10 cellular contexts compared by ENCODE assay signal in genomic region chr20:48025061-48025515, GRCh38.
DNase-seq lines count a peak whose midpoint lies in the region; ATAC-seq, FAIRE-seq and TF ChIP-seq lines count a peak whose summit lies in the region.
"Had no signal": no experiment of that assay in that cellular context is flagged by ENCODE, and none has a peak within 500 bp of the region (broad histone marks: within the 10 kb centered on the region; RNA-seq: fewer than 3 reads in every experiment).

No MANE protein-coding gene starts in this region.

- H2BK120ac ChIP-seq in IMR-90 (ENCODE audit: low read depth, low read length): no peak overlapping the region

- H4K20me1 ChIP-seq in IMR-90 (ENCODE audit: insufficient read depth, low read length): no peaks in the 10 kb centered on the region; the same call in 1 of the 2 replicates
- no peaks in the 10 kb centered on the region for H4K20me1 ChIP-seq in K562 (replicated peaks; ENCODE audit: control insufficient read depth, insufficient read depth, low read length)

- peak; percentile 29 for DNase-seq in IMR-90
- no peak for DNase-seq in K562 (ENCODE audit: extremely low read depth in 1 of 4, low spot score in 3 of 4)
- DNase-seq in lower leg skin (ENCODE audit: low spot score in 2 of 2): peak; percentile 54 to 89
- no peak for DNase-seq in foreskin melanocyte
- DNase-seq in esophagus muscularis mucosa (ENCODE audit: extremely low spot score): no peak
- no peak for DNase-seq in epidermal melanocyte (ENCODE audit: insufficient read length, low spot score)
- DNase-seq in NCI-H2029 treated with DMSO at 0.1 percent for 48 hours (lab: John Stamatoyannopoulos, UW): no peak
- DNase-seq: HFFc6; stimulated activated CD4-positive, alpha-beta T cell treated with anti-CD3 and anti-CD28 coated beads, Interleukin-4, amount 100 ng/mL, for 1 hour had no signal

- POLR2A ChIA-PET in IMR-90 (lab: Charles Lee; ENCODE audit: unreplicated experiment): no interaction called here
- POLR2A ChIA-PET in K562 (lab: Yijun Ruan, JAX): no interaction called here

- peak overlapping the region; percentile 70 for H3K27ac ChIP-seq in ACC112 (ENCODE audit: low read depth, low read length)
- H3K27ac ChIP-seq in IMR-90 (ENCODE audit: insufficient read depth, low read length): peak overlapping the region; percentile 68; the same call in 1 of the 2 replicates
- H3K27ac ChIP-seq in K562 (ENCODE audit: extremely low read depth, low read depth, low read length): no peak overlapping the region
- H3K27ac ChIP-seq in esophagus muscularis mucosa (replicated peaks in 1 of 4): peak overlapping the region in 1 of 4 donors; percentile 74

- H2BK15ac ChIP-seq in IMR-90 (ENCODE audit: low read depth, low read length): no peak overlapping the region

- no peak overlapping the region for H2AK5ac ChIP-seq in IMR-90 (ENCODE audit: low read depth, low read length)

- no peak overlapping the region for H4K5ac ChIP-seq in IMR-90 (ENCODE audit: low read depth, low read length)

- no peak for ATAC-seq in IMR-90 (ENCODE audit: low read depth)
- 0 out of 3 replicates have a peak, but pooled peaks have one; percentile 33 for ATAC-seq in K562

- no peak for TF ChIP-seq RAD21 in IMR-90 (IDR thresholded peaks at IDR 0.05; ENCODE audit: low read length)
- no peak for TF ChIP-seq RAD21 in K562 (CRISPR knock-in tag; conservative IDR thresholded peaks at IDR 0.05 in 1 of 2, IDR thresholded peaks at IDR 0.05 in 1 of 2)

- H3K4me3 ChIP-seq in ACC112 (ENCODE audit: low read depth, low read length) (peak overlapping the region; percentile 72), IMR-90 (ENCODE audit: insufficient read depth, low read depth, low read length) (no peak overlapping the region), K562 (no peak overlapping the region), lower leg skin (ENCODE audit: low read depth, poor library complexity, severe bottlenecking) (no peak overlapping the region), esophagus muscularis mucosa (peak overlapping the region in 1 of 4 donors; percentile 29)

- H3K23ac ChIP-seq in IMR-90 (ENCODE audit: low read depth, low read length): no peak overlapping the region

- H3K56ac ChIP-seq in IMR-90 (ENCODE audit: extremely low read depth, insufficient read depth, low read length): no peak overlapping the region

- H3K27me3 ChIP-seq in ACC112 (ENCODE audit: insufficient read depth, low read length) (no peaks in the 10 kb centered on the region), IMR-90 (ENCODE audit: control insufficient read depth, insufficient read depth, low read length) (no peaks in the 10 kb centered on the region; the same call in 1 of the 2 replicates), K562 (ENCODE audit: control insufficient read depth in 2 of 2, insufficient read depth in 2 of 2, low read length in 2 of 2) (peaks cover 0 to 11% of the 10 kb centered on the region in 2 experiments; a peak in 3 of 5 replicates), esophagus muscularis mucosa (no peaks in the 10 kb centered on the region)

- no peak for FAIRE-seq in K562 (lab: Jason Lieb, UNC)

- H3K36me3 ChIP-seq in ACC112 (ENCODE audit: insufficient read depth, low read length) (no peaks in the 10 kb centered on the region), IMR-90 (ENCODE audit: control insufficient read depth, insufficient read depth, low read length) (no peaks in the 10 kb centered on the region), K562 (ENCODE audit: control insufficient read depth, insufficient read depth, low read length) (no peaks in the 10 kb centered on the region), esophagus muscularis mucosa (no peaks in the 10 kb centered on the region)

- TF ChIP-seq EP300 in K562 (IDR thresholded peaks at IDR 0.05; ENCODE audit: low read length) (no peak), esophagus muscularis mucosa (IDR thresholded peaks at IDR 0.05) (no peak)

- BruUV-seq in IMR-90 (replicated peaks; lab: Mats Ljungman, UMichigan): no TSS peak
- no TSS peak for BruUV-seq in K562 (replicated peaks; lab: Mats Ljungman, UMichigan)

- H3K9ac ChIP-seq in IMR-90 (ENCODE audit: low read depth, low read length) (peak overlapping the region; percentile 16; the same call in 1 of the 2 replicates), K562 (ENCODE audit: insufficient read depth in 1 of 2, low read depth in 2 of 2, low read length in 2 of 2) (no peak overlapping the region)

- no peak overlapping the region for H2BK5ac ChIP-seq in IMR-90 (ENCODE audit: low read depth, low read length, poor library complexity, severe bottlenecking)

- H3K79me2 ChIP-seq in ACC112 (ENCODE audit: control insufficient read depth, insufficient read depth, low read length, unreplicated experiment): no peaks in the 10 kb centered on the region
- no peaks in the 10 kb centered on the region for H3K79me2 ChIP-seq in K562 (ENCODE audit: control insufficient read depth, insufficient read depth, low read length)

- intact Hi-C loops in IMR-90 (cut with micrococcal nuclease) (no loop called here), K562 (cut with micrococcal nuclease) (no loop called here), lower leg skin (cut with DNase I; ENCODE audit: low total_unique reads) (no loop called here), esophagus muscularis mucosa (cut with DNase I) (no loop called here)

- H4K91ac ChIP-seq in IMR-90 (ENCODE audit: insufficient read depth, low read depth, low read length): no peak overlapping the region

- no peaks in the 10 kb centered on the region for H3K4me1 ChIP-seq in ACC112 (ENCODE audit: control insufficient read depth, insufficient read depth, low read length, unreplicated experiment)
- peaks cover 2% of the 10 kb centered on the region; the same call in 1 of the 2 replicates for H3K4me1 ChIP-seq in IMR-90 (ENCODE audit: control insufficient read depth, insufficient read depth, low read length)
- H3K4me1 ChIP-seq in K562 (replicated peaks in 1 of 2; ENCODE audit: control insufficient read depth in 2 of 2, insufficient read depth in 2 of 2, low read length in 2 of 2): no peaks in the 10 kb centered on the region
- H3K4me1 ChIP-seq in esophagus muscularis mucosa: peaks cover 0 to 17% (median 10%) of the 10 kb centered on the region in 4 donors

- H3K9me3 ChIP-seq in IMR-90 (ENCODE audit: control insufficient read depth, insufficient read depth, low read length) (peaks cover 3% of the 10 kb centered on the region; the same call in 1 of the 2 replicates), K562 (replicated peaks; ENCODE audit: control insufficient read depth, insufficient read depth, low read depth, low read length) (no peaks in the 10 kb centered on the region), esophagus muscularis mucosa (no peaks in the 10 kb centered on the region)

- dilution Hi-C loops in IMR-90 (cut with HindIII; ENCODE audit: low sequenced_read_pairs, unreplicated experiment): no loop called here

- H2AFZ ChIP-seq in ACC112 (ENCODE audit: low read length, unreplicated experiment): no peak overlapping the region
- H2AFZ ChIP-seq in IMR-90 (replicated peaks; ENCODE audit: low read length, poor library complexity): no peak overlapping the region
- no peak overlapping the region for H2AFZ ChIP-seq in K562 (ENCODE audit: low read depth, low read length)

- 8% methylated on average over 4 of the region's 13 CpGs; no CpG with 5 or more reads in 1 of the 2 experiments for WGBS in IMR-90 (ENCODE audit: extremely low coverage in 2 of 2, insufficient read length in 1 of 2), 2 experiments
- 0% methylated on average over 13 of the region's 13 CpGs for WGBS in K562 (ENCODE audit: insufficient coverage, low coverage, missing lambda C conversion rate)
- 41 to 44% methylated on average over 13 of the region's 13 CpGs for WGBS in lower leg skin, 2 donors
- 49% methylated on average over 12 of the region's 13 CpGs for WGBS in esophagus muscularis mucosa

- H3K4ac ChIP-seq in IMR-90 (ENCODE audit: low read depth, low read length): no peak overlapping the region

- TF ChIP-seq POLR2A in IMR-90 (IDR thresholded peaks at IDR 0.05; ENCODE audit: low read depth, low read length): no peak
- no peak for TF ChIP-seq POLR2A in K562 (conservative IDR thresholded peaks at IDR 0.05)
- TF ChIP-seq POLR2A in lower leg skin (IDR thresholded peaks at IDR 0.05): no peak
- TF ChIP-seq POLR2A in esophagus muscularis mucosa (IDR thresholded peaks at IDR 0.05; ENCODE audit: low read depth): no peak

- CTCF ChIA-PET in IMR-90 (lab: Yijun Ruan, JAX): no interaction called here
- CTCF ChIA-PET in K562 (lab: Yijun Ruan, JAX; ENCODE audit: low intra/inter-chr PET ratio): no interaction called here

- in situ Hi-C loops in IMR-90 (cut with MboI; ENCODE audit: low sequenced_read_pairs): no loop called here
- in situ Hi-C loops in K562 (cut with MboI): no loop called here

- H3K4me2 ChIP-seq in IMR-90 (ENCODE audit: low read depth, low read length) (no peak overlapping the region; the same call in 1 of the 2 replicates), K562 (ENCODE audit: insufficient read depth, low read length) (no peak overlapping the region)

- peak overlapping the region; percentile 65 for H2AK9ac ChIP-seq in IMR-90 (replicated peaks; ENCODE audit: low read depth, low read length, poor library complexity)

- H3K18ac ChIP-seq in IMR-90 (ENCODE audit: low read depth, low read length): no peak overlapping the region; the same call in 1 of the 2 replicates

- H3K14ac ChIP-seq in IMR-90 (replicated peaks; ENCODE audit: low read depth, low read length): no peak overlapping the region

- no peaks in the 10 kb centered on the region for H3K9me1 ChIP-seq in IMR-90 (ENCODE audit: insufficient read depth, low read length)
- H3K9me1 ChIP-seq in K562 (ENCODE audit: control insufficient read depth, insufficient read depth, low read length): no peaks in the 10 kb centered on the region

- H2BK20ac ChIP-seq in IMR-90 (ENCODE audit: low read depth, low read length): no peak overlapping the region

- TF ChIP-seq CTCF in IMR-90 (conservative IDR thresholded peaks at IDR 0.05; ENCODE audit: low read depth, low read length): no peak
- no peak for TF ChIP-seq CTCF in K562 (IDR thresholded peaks at IDR 0.05 in 2 of 3, conservative IDR thresholded peaks at IDR 0.05 in 1 of 3; ENCODE audit: insufficient read depth in 2 of 3, low read depth in 1 of 3, low read length in 3 of 3)
- no peak for TF ChIP-seq CTCF in lower leg skin (IDR thresholded peaks at IDR 0.05)
- TF ChIP-seq CTCF in esophagus muscularis mucosa (IDR thresholded peaks at IDR 0.05): no peak

- no peak overlapping the region for H4K8ac ChIP-seq in IMR-90 (ENCODE audit: low read depth in 2 of 2, low read length in 2 of 2)

- no peaks in the 10 kb centered on the region for H3K79me1 ChIP-seq in IMR-90 (ENCODE audit: low read depth in 1 of 2, low read length in 2 of 2)

TF ChIP-seq in IMR-90, 13 proteins besides CTCF, POLR2A, EP300 and RAD21 (continues in another document):
- TF ChIP-seq SMC3 (IDR thresholded peaks at IDR 0.05; ENCODE audit: low read depth, low read length): no peak
- TF ChIP-seq MXI1 (IDR thresholded peaks at IDR 0.05; ENCODE audit: borderline replicate concordance, low read depth, low read length): no peak
- no peak for TF ChIP-seq FOS (IDR thresholded peaks at IDR 0.05; ENCODE audit: low read depth, low read length)

Comparison
In these comparisons a context has a peak if more than half of its experiments do, and no peak if none do; other contexts are left out.
1. DNase-seq: peak in IMR-90 (single experiment) and lower leg skin (2 of 2); none in K562 (0 of 4), foreskin melanocyte (single experiment), esophagus muscularis mucosa (single experiment), epidermal melanocyte (single experiment) and NCI-H2029 treated with DMSO at 0.1 percent for 48 hours (single experiment).